In the genomic region with DNA sequence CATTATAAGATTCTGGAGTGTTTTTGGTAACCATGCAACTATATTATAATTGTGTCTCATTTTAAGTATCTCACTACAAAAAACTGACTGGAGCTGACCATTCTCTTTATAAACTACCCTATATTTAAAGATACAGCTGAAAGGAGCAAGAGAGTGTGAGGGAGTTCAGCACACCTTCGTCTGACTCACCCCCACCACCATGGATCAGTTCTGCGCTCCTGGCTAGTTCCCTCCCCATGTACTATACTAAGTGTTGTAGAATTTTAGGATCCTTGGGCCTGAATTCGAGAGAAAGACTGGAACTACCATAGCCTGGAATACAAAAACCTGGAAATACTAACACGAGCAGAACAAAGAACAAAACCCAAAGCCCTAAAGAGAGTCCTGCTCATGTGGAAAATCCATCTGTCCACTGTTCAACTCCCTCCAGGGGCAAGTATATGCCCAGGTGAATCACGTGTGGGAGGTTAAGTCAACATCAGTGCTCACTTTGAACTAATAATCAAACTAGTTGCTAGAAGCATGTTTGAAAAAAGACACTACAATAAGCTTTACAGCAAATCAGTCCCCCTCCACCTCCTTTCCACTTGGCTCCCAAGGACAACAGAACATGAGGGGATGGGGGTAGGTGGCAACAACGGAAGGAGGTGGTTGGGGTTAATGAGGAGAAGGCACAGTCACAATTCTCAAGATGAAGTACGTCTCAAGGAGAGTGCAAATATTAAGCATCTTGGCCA, we compare ENCODE assay signal across 9 cellular contexts. TPM values are rescaled to one million over a fixed set of nuclear protein-coding genes. Genes with fewer than 3 reads are reported as not detected.
DNase-seq lines count a peak whose midpoint lies in the region; ATAC-seq and TF ChIP-seq lines count a peak whose summit lies in the region.
"Had no signal": no experiment of that assay in that cellular context is flagged by ENCODE, and none has a peak within 500 bp of the region (broad histone marks: within the 10 kb centered on the region; RNA-seq: fewer than 3 reads in every experiment).

No MANE protein-coding gene starts in this region.

- intact Hi-C loops in Caco-2 (cut with micrococcal nuclease; ENCODE audit: unreplicated experiment) = no loop called here

- CTCF ChIA-PET in Caco-2 (lab: Charles Lee) = no interaction called here

- no peak overlapping the region for H2BK5ac ChIP-seq in trophoblast cell (ENCODE audit: low read depth, low read length, poor library complexity)

- H3K9ac ChIP-seq in trophoblast cell (ENCODE audit: low read length) = no peak overlapping the region

- peaks cover 2% of the 10 kb centered on the region for H3K79me1 ChIP-seq in trophoblast cell (ENCODE audit: low read length)

- H3K4me3 ChIP-seq in Caco-2 (ENCODE audit: low read depth, low read length) (no peak overlapping the region), RWPE2 (ENCODE audit: severe bottlenecking) (no peak overlapping the region), epithelial cell of esophagus (ENCODE audit: low read length) (no peak overlapping the region), trophoblast cell (ENCODE audit: low read depth, low read length) (no peak overlapping the region), HAP-1 (no peak overlapping the region)

- H3K27me3 Mint-ChIP-seq in Caco-2 (ENCODE audit: insufficient read depth, unreplicated experiment) = no peaks in the 10 kb centered on the region

- H3K9me3 ChIP-seq in Caco-2 (no peaks in the 10 kb centered on the region), RWPE2 (ENCODE audit: severe bottlenecking) (no peaks in the 10 kb centered on the region), trophoblast cell (ENCODE audit: insufficient read depth, low read depth, low read length) (no peaks in the 10 kb centered on the region), HAP-1 (no peaks in the 10 kb centered on the region)

- no peak overlapping the region for H3K23ac ChIP-seq in trophoblast cell (ENCODE audit: low read length)

- peak overlapping the region; percentile 63 for H4K8ac ChIP-seq in trophoblast cell (ENCODE audit: low read depth, low read length)

- H3K27ac Mint-ChIP-seq in Caco-2 (ENCODE audit: unreplicated experiment) = peak overlapping the region; percentile 53

- POLR2A ChIA-PET in Caco-2 (lab: Charles Lee) = no interaction called here

- no peak overlapping the region for H3K4me3 Mint-ChIP-seq in Caco-2 (ENCODE audit: unreplicated experiment)

- H4K91ac ChIP-seq in trophoblast cell (ENCODE audit: low read depth, low read length) = peak overlapping the region; percentile 88

- H3K27me3 ChIP-seq in Caco-2 (replicated peaks; ENCODE audit: control insufficient read depth, insufficient read depth, low read length) = no peaks in the 10 kb centered on the region
- H3K27me3 ChIP-seq in RWPE2 (ENCODE audit: insufficient read depth, poor library complexity, severe bottlenecking) = no peaks in the 10 kb centered on the region
- H3K27me3 ChIP-seq in trophoblast cell (ENCODE audit: insufficient read depth, low read length) = no peaks in the 10 kb centered on the region
- no peaks in the 10 kb centered on the region for H3K27me3 ChIP-seq in HAP-1 (ENCODE audit: low read depth)

- in situ Hi-C loops in HAP-1 (cut with MboI; ENCODE audit: low sequenced_read_pairs) = no loop called here

- H3K27ac ChIP-seq in RWPE2 (ENCODE audit: poor library complexity, severe bottlenecking) (peak overlapping the region; percentile 98), trophoblast cell (ENCODE audit: low read depth, low read length) (peak overlapping the region; percentile 48)

- H3K4me1 ChIP-seq in Caco-2 (peaks cover 13% of the 10 kb centered on the region), RWPE2 (ENCODE audit: insufficient read depth, poor library complexity, severe bottlenecking) (peaks cover 33% of the 10 kb centered on the region), trophoblast cell (ENCODE audit: control insufficient read depth in 1 of 2, insufficient read depth in 2 of 2, low read length in 2 of 2) (peaks cover 12% of the 10 kb centered on the region in 2 experiments), HAP-1 (peaks cover 18% of the 10 kb centered on the region)

- no CpG with 5 or more reads among the region's 7 CpGs for WGBS in trophoblast cell (ENCODE audit: extremely low coverage, insufficient coverage, insufficient read length)

- no peaks in the 10 kb centered on the region for H3K36me3 Mint-ChIP-seq in Caco-2 (ENCODE audit: insufficient read depth, unreplicated experiment)

- H2BK120ac ChIP-seq in trophoblast cell (ENCODE audit: insufficient read depth, low read length, poor library complexity) = peak overlapping the region; percentile 94

- DNase-seq in Caco-2 = peak in 1 of 2 experiments; percentile 13
- no peak for DNase-seq in RWPE2 (ENCODE audit: low spot score)
- DNase-seq in epithelial cell of esophagus (ENCODE audit: low read depth) = peak; percentile 72
- peak in 1 of 2 donors; percentile 26 for DNase-seq in trophoblast cell
- no peak for DNase-seq in C1 segment of cervical spinal cord (lab: John Stamatoyannopoulos, UW)
- no peak for DNase-seq in NCI-H2171 (lab: John Stamatoyannopoulos, UW)
- DNase-seq in HAP-1 (ENCODE audit: low spot score in 2 of 2) = no peak
- DNase-seq: aorta had no signal

- H4K12ac ChIP-seq in trophoblast cell (ENCODE audit: low read depth, low read length) = no peak overlapping the region

- no peak for TF ChIP-seq CTCF in Caco-2 (IDR thresholded peaks at IDR 0.05; ENCODE audit: insufficient read depth in 1 of 2, low read depth in 1 of 2, low read length in 1 of 2, severe bottlenecking in 1 of 2, unreplicated experiment in 1 of 2)
- TF ChIP-seq CTCF in RWPE2 (IDR thresholded peaks at IDR 0.05; ENCODE audit: poor library complexity, severe bottlenecking) = no peak
- TF ChIP-seq CTCF in epithelial cell of esophagus (IDR thresholded peaks at IDR 0.05; ENCODE audit: insufficient read depth, low read depth, low read length, missing control alignments) = no peak

- H2AFZ ChIP-seq in trophoblast cell (ENCODE audit: insufficient read depth, low read length, poor library complexity) = no peak overlapping the region

- H3K18ac ChIP-seq in trophoblast cell (ENCODE audit: low read length) = peak overlapping the region; percentile 94

- ATAC-seq in RWPE2 (ENCODE audit: low read depth) = peak; percentile 49; the same call in 2 of the 3 replicates
- no peak for ATAC-seq in GM21723 (IDR thresholded peaks at IDR 0.05; ENCODE audit: unreplicated experiment)

- H3K36me3 ChIP-seq in Caco-2 (ENCODE audit: control insufficient read depth, insufficient read depth, low read length) (no peaks in the 10 kb centered on the region), RWPE2 (ENCODE audit: low read depth) (0 out of 2 replicates have a peak, but pooled peaks cover 3% of the 10 kb centered on the region), trophoblast cell (ENCODE audit: control insufficient read depth in 1 of 2, insufficient read depth in 2 of 2, low read length in 2 of 2) (no peaks in the 10 kb centered on the region), HAP-1 (replicated peaks) (no peaks in the 10 kb centered on the region)

- H3K4me1 Mint-ChIP-seq in Caco-2 (ENCODE audit: low read depth, unreplicated experiment) = peaks cover 20% of the 10 kb centered on the region

- H3K4ac ChIP-seq in trophoblast cell (ENCODE audit: low read depth, low read length) = peak overlapping the region; percentile 84

- H2BK12ac ChIP-seq in trophoblast cell (ENCODE audit: low read length) = peak overlapping the region; percentile 93

- no TSS peak for BruUV-seq in Caco-2 (replicated peaks; lab: Mats Ljungman, UMichigan)

- H3K4me2 ChIP-seq in trophoblast cell (ENCODE audit: low read length) = no peak overlapping the region

- no peaks in the 10 kb centered on the region for H3K9me3 Mint-ChIP-seq in Caco-2 (ENCODE audit: unreplicated experiment)

- H3K79me2 ChIP-seq in trophoblast cell (ENCODE audit: control insufficient read depth, insufficient read depth, low read length, poor library complexity) = no peaks in the 10 kb centered on the region

- no peak overlapping the region for H2AK5ac ChIP-seq in trophoblast cell (ENCODE audit: low read length)

- peak overlapping the region; percentile 86 for H3K14ac ChIP-seq in trophoblast cell (ENCODE audit: low read length)

RNA-seq across cellular contexts. Expression of gene ELOVL5, which starts 46.8 kb away (rescaled TPM):
- 70.4 and 75.6 TPM in 2 replicates for total RNA-seq in Caco-2 (2022)
- 73.6 and 77.0 TPM in 2 replicates for polyA plus RNA-seq in trophoblast cell (2013)
